Comparison of ENCODE assay signal across 8 cellular contexts in the genomic region with DNA sequence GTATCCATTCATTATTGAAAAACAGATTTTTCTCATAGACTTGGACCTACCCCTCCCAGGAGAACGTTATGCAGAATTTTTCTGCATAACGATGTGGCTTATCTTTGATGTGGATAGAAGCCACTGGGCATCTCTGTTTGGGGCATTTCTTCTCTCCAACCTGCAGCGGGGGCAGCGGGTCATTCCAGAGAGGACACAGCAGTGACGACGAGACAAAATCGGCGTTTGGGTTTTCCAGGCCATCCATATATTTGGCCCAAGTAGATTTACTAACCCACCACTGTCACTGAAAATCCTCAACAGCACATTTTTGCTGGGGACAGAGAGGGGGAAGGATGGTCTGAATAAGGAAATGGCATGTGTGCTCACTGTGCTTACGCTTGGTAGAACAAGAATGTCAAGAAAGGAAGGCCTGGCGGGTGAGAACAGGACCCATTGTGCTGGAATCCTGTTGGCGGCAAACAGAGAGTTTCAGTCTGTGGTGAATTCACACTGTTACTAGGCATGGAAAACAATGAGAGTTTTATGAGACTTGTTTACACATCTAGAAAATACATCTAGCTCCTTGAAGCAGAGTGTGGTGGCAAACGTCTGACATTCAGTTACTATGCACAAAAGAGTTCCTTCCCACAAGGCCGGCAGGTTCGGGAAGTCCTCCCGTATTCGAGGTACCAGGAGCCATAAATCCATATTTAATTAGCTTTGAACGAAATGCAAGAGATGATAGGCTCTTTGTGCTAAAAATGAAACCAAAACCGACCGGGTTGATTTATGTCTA.
A peak's percentile ranks its signal among the peaks of the same experiment; 100 is the strongest.
DNase-seq lines count a peak whose midpoint lies in the region; ATAC-seq and FAIRE-seq lines count a peak whose summit lies in the region.

No MANE protein-coding gene starts in this region.

- peaks cover 15 to 47% (median 26%) of the 10 kb centered on the region in 4 donors for H3K4me1 Mint-ChIP-seq in naive thymus-derived CD8-positive, alpha-beta T cell

- H3K4me1 ChIP-seq in effector memory CD4-positive, alpha-beta T cell (ENCODE audit: control insufficient read depth, insufficient read depth, low read length, poor library complexity, severe bottlenecking): peaks cover 26% of the 10 kb centered on the region

- H3K4me3 ChIP-seq in effector memory CD4-positive, alpha-beta T cell (ENCODE audit: insufficient read depth, low read depth, low read length, poor library complexity, severe bottlenecking): peak overlapping the region; percentile 57

- no peaks in the 10 kb centered on the region for H3K9me3 ChIP-seq in effector memory CD4-positive, alpha-beta T cell (ENCODE audit: control insufficient read depth, low read length)

- peaks cover 3 to 24% (median 14%) of the 10 kb centered on the region in 5 donors for H3K27me3 Mint-ChIP-seq in naive thymus-derived CD8-positive, alpha-beta T cell

- no peaks in the 10 kb centered on the region for H3K36me3 ChIP-seq in effector memory CD4-positive, alpha-beta T cell (ENCODE audit: control insufficient read depth, insufficient read depth, low read length)

- no peaks in the 10 kb centered on the region for H3K27me3 ChIP-seq in effector memory CD4-positive, alpha-beta T cell (replicated peaks; ENCODE audit: control insufficient read depth, insufficient read depth, low read length, poor library complexity, severe bottlenecking)

- in situ Hi-C loops in ACHN (cut with HindIII; ENCODE audit: low pct_ligation_motif_present, low pct_unique_long_range_greater_than_20kb, low sequenced_read_pairs): no loop called here

- FAIRE-seq in urothelium cell line (lab: Jason Lieb, UNC): no peak

- ATAC-seq in naive thymus-derived CD8-positive, alpha-beta T cell: no peak
- ATAC-seq in HG02642 (IDR thresholded peaks at IDR 0.05; ENCODE audit: poor library complexity, unreplicated experiment): no peak

- no peaks in the 10 kb centered on the region for H3K36me3 Mint-ChIP-seq in naive thymus-derived CD8-positive, alpha-beta T cell

- H3K4me3 Mint-ChIP-seq in naive thymus-derived CD8-positive, alpha-beta T cell: peak overlapping the region; percentile 53 to 88 (median 78)

- H3K27ac ChIP-seq in effector memory CD4-positive, alpha-beta T cell (ENCODE audit: insufficient read depth, low read length, poor library complexity, severe bottlenecking): peak overlapping the region; percentile 25

- POLR2A ChIA-PET in naive thymus-derived CD8-positive, alpha-beta T cell (lab: Charles Lee): interaction anchor here (0.9 kb wide), 1 partner anchor 313 kb away, joined by 3 read pairs; the partner anchor contains the start of gene KLF6

- peak overlapping the region in 8 of 10 donors; percentile 31 to 79 (median 70) for H3K27ac Mint-ChIP-seq in naive thymus-derived CD8-positive, alpha-beta T cell

- DNase-seq in ACHN (peak; percentile 71), LoVo (ENCODE audit: low spot score) (peak; percentile 29), T1000 (lab: John Stamatoyannopoulos, UW) (no peak), NCI-H1105 treated with DMSO at 0.1 percent for 48 hours (lab: John Stamatoyannopoulos, UW) (no peak), urothelium cell line (ENCODE audit: low spot score) (no peak)
- no peak for DNase-seq in effector memory CD4-positive, alpha-beta T cell
- no peak for DNase-seq in naive thymus-derived CD8-positive, alpha-beta T cell

- no peaks in the 10 kb centered on the region for H3K9me3 Mint-ChIP-seq in naive thymus-derived CD8-positive, alpha-beta T cell

Comparison
In these comparisons a context has a peak if more than half of its experiments do, and no peak if none do; other contexts are left out.
1. DNase-seq: peak in ACHN (single experiment) and LoVo (single experiment); none in effector memory CD4-positive, alpha-beta T cell (0 of 3), naive thymus-derived CD8-positive, alpha-beta T cell (0 of 10), T1000 (single experiment), NCI-H1105 treated with DMSO at 0.1 percent for 48 hours (single experiment) and urothelium cell line (single experiment).